In the genomic region with DNA sequence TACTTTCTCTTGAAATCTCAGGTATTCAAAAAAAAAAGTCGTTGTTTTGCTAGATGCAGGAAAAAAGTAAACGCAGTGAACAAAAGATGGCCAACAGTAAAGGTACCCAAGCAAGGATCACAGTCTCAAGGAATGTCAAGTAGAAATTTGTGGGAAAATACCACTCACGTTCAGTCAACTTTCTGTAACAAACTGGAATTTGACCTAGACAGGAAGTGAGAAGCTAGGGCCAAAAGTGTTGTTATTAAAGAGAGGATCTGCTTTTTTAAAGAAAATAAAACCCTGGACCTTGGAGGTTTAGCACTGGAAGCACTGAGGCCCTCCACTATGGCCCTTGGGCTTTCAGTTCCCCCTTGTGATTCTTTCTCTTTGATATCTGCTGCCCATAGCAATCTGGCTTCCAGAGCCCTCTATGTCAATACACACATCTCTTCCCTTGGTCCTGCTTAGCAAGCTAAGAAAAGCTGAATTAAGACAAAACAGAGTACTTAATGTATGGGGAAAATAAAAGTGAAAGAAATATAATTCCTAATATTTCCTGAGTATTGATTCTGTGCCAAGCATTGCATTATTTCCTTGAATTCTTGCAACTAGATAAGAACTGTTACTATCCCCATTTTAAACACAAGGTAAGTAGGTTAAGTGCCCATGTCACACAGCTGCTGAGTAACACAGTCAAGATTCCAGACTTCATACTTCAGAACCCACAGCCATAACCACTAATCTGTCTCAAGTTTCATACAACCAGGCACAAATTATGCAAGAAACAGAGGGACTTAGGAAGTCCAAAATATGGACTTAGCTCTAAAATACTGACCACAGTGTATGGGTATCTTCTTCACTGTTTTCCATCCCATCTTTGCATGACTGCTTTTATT, we compare ENCODE assay signal across 9 cellular contexts. TPM values are rescaled to one million over a fixed set of nuclear protein-coding genes. Genes with fewer than 3 reads are reported as not detected.
A peak's percentile ranks its signal among the peaks of the same experiment; 100 is the strongest.
DNase-seq lines count a peak whose midpoint lies in the region; ATAC-seq, FAIRE-seq and TF ChIP-seq lines count a peak whose summit lies in the region.
"Had no signal": no experiment of that assay in that cellular context is flagged by ENCODE, and none has a peak within 500 bp of the region (broad histone marks: within the 10 kb centered on the region; RNA-seq: fewer than 3 reads in every experiment).

No MANE protein-coding gene starts in this region.

- H3K4me3 Mint-ChIP-seq in nephron (peak overlapping the region; percentile 24 to 66 (median 51)), natural killer cell (no peak overlapping the region)

- H3K27me3 ChIP-seq in KMS-11 (ENCODE audit: insufficient read depth, low read depth) (no peaks in the 10 kb centered on the region), GM12878 (replicated peaks in 1 of 2; ENCODE audit: control insufficient read depth in 2 of 2, insufficient read depth in 2 of 2, low read length in 1 of 2) (no peaks in the 10 kb centered on the region)

- no peak for TF ChIP-seq CTCF in KMS-11 (conservative IDR thresholded peaks at IDR 0.05; ENCODE audit: low read depth, low read length)
- no peak for TF ChIP-seq CTCF in GM12878 (IDR thresholded peaks at IDR 0.05 in 2 of 3, conservative IDR thresholded peaks at IDR 0.05 in 1 of 3; ENCODE audit: control insufficient read depth in 2 of 3, extremely low read depth in 1 of 3, insufficient read depth in 1 of 3, low read depth in 3 of 3, low read length in 3 of 3)
- no peak for TF ChIP-seq CTCF in nephron (IDR thresholded peaks at IDR 0.05; ENCODE audit: unreplicated experiment in 3 of 3)
- TF ChIP-seq CTCF in natural killer cell (IDR thresholded peaks at IDR 0.05) = no peak

- FAIRE-seq in GM12878 (lab: Jason Lieb, UNC) = no peak

- no peak overlapping the region for H3K9ac ChIP-seq in KMS-11
- no peak overlapping the region for H3K9ac ChIP-seq in GM12878 (ENCODE audit: control insufficient read depth, insufficient read depth, low read length)

- H3K4me2 ChIP-seq in KMS-11 (peak overlapping the region; percentile 83), GM12878 (ENCODE audit: control insufficient read depth, insufficient read depth) (no peak overlapping the region)

- POLR2A ChIA-PET in GM12878 (lab: Charles Lee) = no interaction called here

- H3K4me1 Mint-ChIP-seq in nephron = peaks cover 45% of the 10 kb centered on the region
- H3K4me1 Mint-ChIP-seq in natural killer cell = peaks cover 10 to 11% of the 10 kb centered on the region in 2 donors

- SMC1A ChIA-PET in GM12878 (lab: Charles Lee; ENCODE audit: uncharacterized antibody, unreplicated experiment) = interaction anchor here (0.6 to 5.8 kb wide), 4 partner anchors 9 to 423 kb away, joined by 3 to 38 read pairs (median 4); no protein-coding TSS in a partner anchor

- H3K27ac Mint-ChIP-seq in nephron (peak overlapping the region; percentile 14 to 76 (median 64)), natural killer cell (no peak overlapping the region)

- ATAC-seq in GM12878 (no peak), natural killer cell (no peak), HG02973 (IDR thresholded peaks at IDR 0.05; ENCODE audit: unreplicated experiment) (no peak), GM21576 (IDR thresholded peaks at IDR 0.05; ENCODE audit: unreplicated experiment) (no peak)

- intact Hi-C loops in GM12878 (cut with micrococcal nuclease; ENCODE audit: unreplicated experiment) = loop anchor here (5.0 to 10.0 kb wide), 2 partner anchors 101 to 252 kb away; no protein-coding TSS in a partner anchor
- intact Hi-C loops in natural killer cell (cut with micrococcal nuclease) = loop anchor here (5.0 kb wide), 3 partner anchors 37 to 773 kb away; a partner anchor contains a TSS

- H3K4me3 ChIP-seq in KMS-11 (IDR thresholded peaks at IDR 0.05; ENCODE audit: insufficient read depth, low read depth, low read length) (no peak overlapping the region), GM12878 (no peak overlapping the region)

- H3K9me3 Mint-ChIP-seq in nephron = no peaks in the 10 kb centered on the region
- no peaks in the 10 kb centered on the region for H3K9me3 Mint-ChIP-seq in natural killer cell

- in situ Hi-C loops in GM12878 (cut with MboI) = no loop called here

- TF ChIP-seq POLR2A in GM12878 (IDR thresholded peaks at IDR 0.05; ENCODE audit: low read depth, low read length) = no peak

- peak; percentile 67 for DNase-seq in AG20443 (ENCODE audit: low spot score)
- DNase-seq in GM12878 (ENCODE audit: low read depth, low spot score) = no peak
- DNase-seq in Ammon's horn (ENCODE audit: low spot score) = no peak
- no peak for DNase-seq in natural killer cell
- DNase-seq: NCI-H510A treated with DMSO at 0.1 percent for 48 hours had no signal

- H3K27ac ChIP-seq in KMS-11 (peak overlapping the region; percentile 50), GM12878 (ENCODE audit: control insufficient read depth, insufficient read depth) (no peak overlapping the region)

- CTCF ChIA-PET in GM12878 (lab: Yijun Ruan, JAX) = interaction anchor here (0.5 to 0.9 kb wide), 4 partner anchors 47 to 457 kb away, joined by 3 read pairs; no protein-coding TSS in a partner anchor

- H3K79me2 ChIP-seq in KMS-11 (ENCODE audit: insufficient read depth, low read depth) = no peaks in the 10 kb centered on the region
- H3K79me2 ChIP-seq in GM12878 (ENCODE audit: control insufficient read depth, insufficient read depth, low read length) = peaks cover 2% of the 10 kb centered on the region; the same call in 1 of the 2 replicates

- H3K4me1 ChIP-seq in KMS-11 (ENCODE audit: low read depth, poor library complexity, severe bottlenecking) (peaks cover 41% of the 10 kb centered on the region), GM12878 (ENCODE audit: control insufficient read depth, insufficient read depth, low read length) (peaks cover 2% of the 10 kb centered on the region; the same call in 1 of the 2 replicates)

- H4K20me1 ChIP-seq in KMS-11 (ENCODE audit: insufficient read depth) = no peaks in the 10 kb centered on the region
- H4K20me1 ChIP-seq in GM12878 (ENCODE audit: control insufficient read depth, insufficient read depth) = no peaks in the 10 kb centered on the region

- no peak for TF ChIP-seq EP300 in GM12878 (IDR thresholded peaks at IDR 0.05; ENCODE audit: borderline replicate concordance in 1 of 2, control insufficient read depth in 1 of 2, low read depth in 2 of 2, low read length in 2 of 2)

- H3K36me3 ChIP-seq in KMS-11 (ENCODE audit: insufficient read depth) (no peaks in the 10 kb centered on the region), GM12878 (ENCODE audit: control insufficient read depth in 2 of 2, insufficient read depth in 2 of 2, low read length in 1 of 2) (no peaks in the 10 kb centered on the region)

- no peaks in the 10 kb centered on the region; the same call in 2 of the 3 replicates for H3K9me3 ChIP-seq in GM12878 (replicated peaks; ENCODE audit: control insufficient read depth, insufficient read depth, low read length)

- H3K27me3 Mint-ChIP-seq in nephron (ENCODE audit: low read depth) (no peaks in the 10 kb centered on the region), natural killer cell (ENCODE audit: low read depth in 2 of 2) (no peaks in the 10 kb centered on the region)

- BruUV-seq in GM12878 (replicated peaks; lab: Mats Ljungman, UMichigan) = no TSS peak

- RAD21 ChIA-PET in GM12878 (lab: Charles Lee; ENCODE audit: unreplicated experiment) = no interaction called here

- H2AFZ ChIP-seq in KMS-11 (ENCODE audit: low read depth) = peak overlapping the region; percentile 3; the same call in 1 of the 2 replicates
- no peak overlapping the region for H2AFZ ChIP-seq in GM12878 (ENCODE audit: control insufficient read depth, low read depth, low read length)

- H3K36me3 Mint-ChIP-seq in nephron (ENCODE audit: low read depth) (no peaks in the 10 kb centered on the region), natural killer cell (no peaks in the 10 kb centered on the region)

- no peak for TF ChIP-seq RAD21 in GM12878 (IDR thresholded peaks at IDR 0.05; ENCODE audit: insufficient read depth, low read depth, low read length)

- 52% methylated on average over 3 of the region's 3 CpGs for WGBS in GM12878 (ENCODE audit: insufficient coverage, insufficient replicate concordance, low lambda C conversion rate, missing lambda C conversion rate)

TF ChIP-seq in GM12878, 131 proteins besides CTCF, POLR2A, EP300 and RAD21:
- TF ChIP-seq SPI1 (IDR thresholded peaks at IDR 0.05; ENCODE audit: borderline replicate concordance, insufficient read depth, low read depth, low read length) (peak; percentile 53; the same call in 1 of the 2 replicates), MTA3 (IDR thresholded peaks at IDR 0.05; ENCODE audit: borderline replicate concordance, low read length) (no peak)

RNA-seq across cellular contexts. Expression of a gene that starts 2.6 kb away (rescaled TPM):
- total RNA-seq in GM12878 (2013; cell fraction: nucleolus; rRNA removed) = 11.2 and 11.7 TPM in 2 replicates
- total RNA-seq in GM12878 (2014; rRNA removed) (1.5 and 1.6 TPM in 2 replicates), GM12878 (2014; rRNA removed; fragmentation: Illumina TruSeq; extraction: Trizol) (2.3 and 2.4 TPM in 2 replicates), GM12878 (2021) (1.2 and 1.8 TPM in 2 replicates), natural killer cell (1 to 10 TPM; 2.2 to 3.7 (median 3.7) TPM)
- 0.84 TPM for polyA plus RNA-seq in GM12878 (2011; ENCODE audit: low read depth)
- polyA plus RNA-seq in GM12878 (2011; rRNA removed) (4.9 and 5.2 TPM in 2 replicates), GM12878 (2014; fragmentation: Illumina TruSeq; extraction: Trizol) (2.5 and 2.8 TPM in 2 replicates), GM12878 (2014; fragmentation: Nextera tagmentation; extraction: Ambion mirVana) (under 1 TPM; 0.93 to 0.99 TPM), GM12878 (2014; rRNA removed) (1.2 and 1.5 TPM in 2 replicates), GM12878 (2016; fragmentation: Nextera tagmentation; extraction: Ambion mirVana) (1 to 10 TPM; 2.4 TPM)
- polyA plus RNA-seq in GM12878 (2011; cell fraction: cytosol; rRNA removed) = 3.1 and 3.3 TPM in 2 replicates
- polyA plus RNA-seq in GM12878 (2011; cell fraction: nucleus; rRNA removed) = 5.5 and 8.3 TPM in 2 replicates
- 1.1 and 1.8 TPM in 2 replicates for polyA plus RNA-seq in GM12878 (2012)
- 7.8 and 9.3 TPM in 2 replicates for polyA minus RNA-seq in GM12878 (2011; rRNA and poly(A)+ RNA removed)
- 1.7 and 2.7 TPM in 2 replicates for polyA minus RNA-seq in GM12878 (2011; cell fraction: cytosol; rRNA and poly(A)+ RNA removed)
- polyA minus RNA-seq in GM12878 (2011; cell fraction: nucleus; rRNA and poly(A)+ RNA removed) = 4.6 and 7.2 TPM in 2 replicates

Comparison
In these comparisons a context has a peak if more than half of its experiments do, and no peak if none do; other contexts are left out.
1. H3K27ac Mint-ChIP-seq: peak in nephron (3 of 3); none in natural killer cell (0 of 2).